8 cellular contexts compared by ENCODE assay signal in genomic region chr10:112137381-112137987, GRCh38. TPM values are rescaled to one million over a fixed set of nuclear protein-coding genes. Genes with fewer than 3 reads are reported as not detected.
A peak's percentile ranks its signal among the peaks of the same experiment; 100 is the strongest.
DNase-seq lines count a peak whose midpoint lies in the region; ATAC-seq, FAIRE-seq and TF ChIP-seq lines count a peak whose summit lies in the region.

No MANE protein-coding gene starts in this region.

- H2AFZ ChIP-seq in Loucy (ENCODE audit: low read length) = no peak overlapping the region

- TF ChIP-seq CTCF in D721Med (IDR thresholded peaks at IDR 0.05; ENCODE audit: insufficient read depth, missing control alignments) = peak; percentile 89
- peak; percentile 92 for TF ChIP-seq CTCF in Loucy (conservative IDR thresholded peaks at IDR 0.05; ENCODE audit: low read length)
- TF ChIP-seq CTCF in ascending aorta (IDR thresholded peaks at IDR 0.05) = peak; percentile 61 to 83 (median 71)

- H3K4me2 ChIP-seq in Loucy (ENCODE audit: low read depth, low read length, poor library complexity, severe bottlenecking) = no peak overlapping the region

- no peaks in the 10 kb centered on the region for H3K9me2 ChIP-seq in Loucy (replicated peaks; ENCODE audit: low read depth, low read length)

- H3F3A ChIP-seq in Loucy (ENCODE audit: low read depth) = no peaks in the 10 kb centered on the region

- no peaks in the 10 kb centered on the region for H3K79me2 ChIP-seq in Loucy (ENCODE audit: insufficient read depth, low read length)

- no peak overlapping the region for H3K4me3 ChIP-seq in Loucy (ENCODE audit: low read length, poor library complexity, severe bottlenecking)
- H3K4me3 ChIP-seq in ascending aorta = no peak overlapping the region
- H3K4me3 ChIP-seq in skeletal muscle cell (ENCODE audit: low read depth, low read length) = no peak overlapping the region

- H3K27me3 ChIP-seq in Loucy (ENCODE audit: insufficient read depth, low read length, poor library complexity, severe bottlenecking) (no peaks in the 10 kb centered on the region), ascending aorta (no peaks in the 10 kb centered on the region)

- H3K9me3 ChIP-seq in Loucy (ENCODE audit: insufficient read depth, low read depth, low read length) (no peaks in the 10 kb centered on the region), ascending aorta (no peaks in the 10 kb centered on the region)

- H3K27ac ChIP-seq in ascending aorta = no peak overlapping the region

- peak; percentile 60 for DNase-seq in D721Med (ENCODE audit: insufficient read length, low spot score)
- DNase-seq in T-helper 1 cell = peak; percentile 17 to 43 (median 33)
- DNase-seq in ascending aorta (ENCODE audit: low spot score in 2 of 2) = peak in 1 of 2 donors; percentile 76
- peak; percentile 18 to 29 for DNase-seq in hippocampal formation (lab: John Stamatoyannopoulos, UW)
- DNase-seq in skeletal muscle cell (ENCODE audit: low read depth) = peak; percentile 10

- ATAC-seq in GM21526 (IDR thresholded peaks at IDR 0.05; ENCODE audit: low FRiP score, unreplicated experiment) = peak; percentile 53
- ATAC-seq in HG02623 (IDR thresholded peaks at IDR 0.05; ENCODE audit: unreplicated experiment) = no peak

- H4K20me1 ChIP-seq in Loucy (ENCODE audit: insufficient read depth, low read length, poor library complexity, severe bottlenecking) = no peaks in the 10 kb centered on the region

- intact Hi-C loops in ascending aorta (cut with DNase I) = loop anchor here (2.0 to 5.0 kb wide), 2 partner anchors 381 to 1060 kb away; partner anchors contain the start of gene ADRA2A

- H3K36me3 ChIP-seq in Loucy (ENCODE audit: insufficient read depth, low read length) (no peaks in the 10 kb centered on the region), ascending aorta (peaks cover 0 to 2% of the 10 kb centered on the region in 2 donors)

- no peak overlapping the region for H3K9ac ChIP-seq in Loucy (ENCODE audit: low read depth, low read length, poor library complexity, severe bottlenecking)

- FAIRE-seq in D721Med (lab: Jason Lieb, UNC) = no peak

- no peaks in the 10 kb centered on the region for H3K4me1 ChIP-seq in Loucy (ENCODE audit: insufficient read depth, low read length, poor library complexity, severe bottlenecking)
- no peaks in the 10 kb centered on the region for H3K4me1 ChIP-seq in ascending aorta

RNA-seq across cellular contexts. Expression of gene GPAM, which starts 46.1 kb away (rescaled TPM):
- total RNA-seq in ascending aorta = 3.2 TPM
